Comparison of ENCODE assay signal across 8 cellular contexts in the genomic region with DNA sequence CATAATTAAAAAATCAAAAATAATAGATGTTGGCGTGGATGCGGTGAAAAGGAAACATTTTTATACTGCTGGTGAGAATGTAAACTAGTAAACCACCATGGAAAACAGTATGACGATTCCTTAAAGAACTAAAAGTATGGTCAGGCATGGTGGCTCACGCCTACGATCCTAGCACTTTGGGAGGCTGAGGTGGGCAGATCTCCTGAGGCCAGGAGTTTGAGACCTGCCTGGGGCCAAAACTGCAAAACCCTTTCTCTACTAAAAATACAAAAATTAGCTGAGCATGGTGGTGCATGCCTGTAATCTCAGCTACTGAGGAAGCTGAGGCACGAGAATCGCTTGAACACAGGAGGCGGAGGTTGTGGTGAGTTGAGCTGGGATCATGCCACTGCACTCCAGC.
"Had no signal": no experiment of that assay in that cellular context is flagged by ENCODE, and none has a peak within 500 bp of the region (broad histone marks: within the 10 kb centered on the region; RNA-seq: fewer than 3 reads in every experiment).

No MANE protein-coding gene starts in this region.

- H3K9me3 ChIP-seq: HAP-1 had no signal

- H3K9ac ChIP-seq: GM23248 had no signal

- H3K4me2 ChIP-seq: GM23338 had no signal

- H3K4me1 ChIP-seq: HAP-1 had no signal

- H3K36me3 ChIP-seq: HAP-1 had no signal

- DNase-seq: GM23248, GOT3, H7, H9, HCEC 1CT, HFFc6 had no signal

- H3K27ac ChIP-seq: GM23248 had no signal

- H3K4me3 ChIP-seq: GM23248, GM23338, HAP-1 had no signal

- H2AFZ ChIP-seq: GM23248, GM23338 had no signal
